Comparison of ENCODE assay signal across 1 cellular context in the genomic region with DNA sequence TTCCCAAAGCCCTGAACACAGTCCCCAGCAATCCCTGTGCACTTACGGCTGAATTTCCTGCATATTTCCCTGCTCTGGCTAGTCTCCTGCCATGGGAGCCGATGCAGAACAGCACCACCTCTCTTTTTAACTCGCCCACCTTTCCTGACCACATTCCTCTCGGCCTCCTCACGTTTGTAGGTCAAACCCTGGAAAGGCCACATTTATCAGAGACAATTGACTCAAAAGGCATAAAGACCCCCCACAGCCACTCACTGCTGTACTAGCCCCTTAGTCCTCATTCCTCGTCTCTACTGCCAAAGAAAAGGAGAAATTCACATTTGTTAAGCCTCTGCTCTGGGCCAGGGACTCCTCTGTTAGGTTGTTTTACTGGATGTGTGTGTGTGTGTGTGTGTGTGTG.
TF ChIP-seq lines count a peak whose summit lies in the region.

No MANE protein-coding gene starts in this region.

TF ChIP-seq in HCT116, 20 proteins besides CTCF, POLR2A, EP300 and RAD21 (continued from another document):
- TF ChIP-seq, protein P1, sequence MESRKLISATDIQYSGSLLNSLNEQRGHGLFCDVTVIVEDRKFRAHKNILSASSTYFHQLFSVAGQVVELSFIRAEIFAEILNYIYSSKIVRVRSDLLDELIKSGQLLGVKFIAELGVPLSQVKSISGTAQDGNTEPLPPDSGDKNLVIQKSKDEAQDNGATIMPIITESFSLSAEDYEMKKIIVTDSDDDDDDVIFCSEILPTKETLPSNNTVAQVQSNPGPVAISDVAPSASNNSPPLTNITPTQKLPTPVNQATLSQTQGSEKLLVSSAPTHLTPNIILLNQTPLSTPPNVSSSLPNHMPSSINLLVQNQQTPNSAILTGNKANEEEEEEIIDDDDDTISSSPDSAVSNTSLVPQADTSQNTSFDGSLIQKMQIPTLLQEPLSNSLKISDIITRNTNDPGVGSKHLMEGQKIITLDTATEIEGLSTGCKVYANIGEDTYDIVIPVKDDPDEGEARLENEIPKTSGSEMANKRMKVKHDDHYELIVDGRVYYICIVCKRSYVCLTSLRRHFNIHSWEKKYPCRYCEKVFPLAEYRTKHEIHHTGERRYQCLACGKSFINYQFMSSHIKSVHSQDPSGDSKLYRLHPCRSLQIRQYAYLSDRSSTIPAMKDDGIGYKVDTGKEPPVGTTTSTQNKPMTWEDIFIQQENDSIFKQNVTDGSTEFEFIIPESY (IDR thresholded peaks at IDR 0.05; ENCODE audit: extremely low read depth, insufficient replicate concordance, low read length): no peak
- TF ChIP-seq CBX3 (IDR thresholded peaks at IDR 0.05; ENCODE audit: low read depth): no peak
- TF ChIP-seq SIN3A (IDR thresholded peaks at IDR 0.05; ENCODE audit: low read depth): no peak
- no peak for TF ChIP-seq EZH2 (IDR thresholded peaks at IDR 0.05)
- TF ChIP-seq TCF7L2 (IDR thresholded peaks at IDR 0.05; ENCODE audit: borderline replicate concordance, extremely low read depth, insufficient read depth, insufficient read length): no peak
- TF ChIP-seq, protein P2, sequence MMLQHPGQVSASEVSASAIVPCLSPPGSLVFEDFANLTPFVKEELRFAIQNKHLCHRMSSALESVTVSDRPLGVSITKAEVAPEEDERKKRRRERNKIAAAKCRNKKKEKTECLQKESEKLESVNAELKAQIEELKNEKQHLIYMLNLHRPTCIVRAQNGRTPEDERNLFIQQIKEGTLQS (IDR thresholded peaks at IDR 0.05): no peak
- no peak for TF ChIP-seq CEBPB (IDR thresholded peaks at IDR 0.05; ENCODE audit: low read depth)
- no peak for TF ChIP-seq SP1 (IDR thresholded peaks at IDR 0.05; ENCODE audit: low read depth)
- TF ChIP-seq ELF1 (IDR thresholded peaks at IDR 0.05; ENCODE audit: borderline replicate concordance, low read depth): no peak
